1 cellular context compared by ENCODE assay signal in the genomic region with DNA sequence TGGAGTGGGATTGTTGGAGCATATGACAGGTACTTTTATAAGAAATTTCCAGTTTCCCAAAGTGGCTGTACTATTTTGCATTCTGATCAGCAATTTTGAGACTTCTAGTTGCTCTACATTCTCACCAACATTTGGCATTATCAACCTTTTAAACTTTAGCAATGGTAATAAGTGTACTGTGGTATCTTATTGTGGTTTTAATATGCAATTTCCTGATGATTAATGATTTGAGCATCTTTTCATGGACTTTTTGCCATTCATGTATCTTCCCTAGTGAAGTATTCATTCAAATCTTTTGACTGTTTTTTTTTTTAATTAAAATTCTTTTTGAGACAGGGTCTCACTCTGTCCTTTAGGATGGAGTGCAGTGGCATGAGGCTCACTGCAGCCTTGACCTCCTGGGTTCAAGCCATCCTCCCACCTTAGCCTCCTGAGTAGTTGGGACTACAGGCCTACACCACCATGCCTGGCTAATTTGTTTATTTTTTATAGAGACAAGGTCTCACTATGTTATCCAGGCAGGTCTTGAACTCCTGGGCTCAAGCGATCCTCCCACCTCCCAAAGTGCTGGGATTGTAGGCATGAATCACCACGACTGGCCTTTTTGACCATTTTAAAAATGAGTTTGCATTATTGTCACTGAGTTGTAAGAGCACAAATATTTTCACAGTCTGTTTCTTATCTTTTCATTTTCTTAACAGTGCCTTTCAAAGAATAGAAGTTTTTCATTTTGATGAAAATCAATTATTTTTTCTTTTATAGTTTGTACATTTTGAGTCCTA.
TF ChIP-seq lines count a peak whose summit lies in the region.

No MANE protein-coding gene starts in this region.

TF ChIP-seq in K562, 482 proteins besides CTCF, POLR2A, EP300 and RAD21 (continued from another document):
- TF ChIP-seq, protein P1, sequence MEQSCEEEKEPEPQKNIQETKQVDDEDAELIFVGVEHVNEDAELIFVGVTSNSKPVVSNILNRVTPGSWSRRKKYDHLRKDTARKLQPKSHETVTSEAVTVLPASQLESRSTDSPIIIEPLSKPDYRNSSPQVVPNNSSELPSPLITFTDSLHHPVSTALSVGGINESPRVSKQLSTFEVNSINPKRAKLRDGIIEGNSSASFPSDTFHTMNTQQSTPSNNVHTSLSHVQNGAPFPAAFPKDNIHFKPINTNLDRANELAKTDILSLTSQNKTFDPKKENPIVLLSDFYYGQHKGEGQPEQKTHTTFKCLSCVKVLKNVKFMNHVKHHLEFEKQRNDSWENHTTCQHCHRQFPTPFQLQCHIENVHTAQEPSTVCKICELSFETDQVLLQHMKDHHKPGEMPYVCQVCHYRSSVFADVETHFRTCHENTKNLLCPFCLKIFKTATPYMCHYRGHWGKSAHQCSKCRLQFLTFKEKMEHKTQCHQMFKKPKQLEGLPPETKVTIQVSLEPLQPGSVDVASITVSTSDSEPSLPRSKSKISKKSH (CRISPR knock-in tag; IDR thresholded peaks at IDR 0.05): no peak
- TF ChIP-seq CBX8 (IDR thresholded peaks at IDR 0.05; ENCODE audit: borderline replicate concordance, extremely low read depth, low read depth, low read length, poor library complexity, severe bottlenecking) (no peak), PHF8 (IDR thresholded peaks at IDR 0.05; ENCODE audit: borderline replicate concordance, low read length) (no peak), PHF21A (IDR thresholded peaks at IDR 0.05; ENCODE audit: borderline replicate concordance, low read depth) (no peak), CBFA2T3 (IDR thresholded peaks at IDR 0.05) (peak; percentile 66), MAFF (IDR thresholded peaks at IDR 0.05; ENCODE audit: low read length) (peak; percentile 31; the same call in 1 of the 2 replicates), BRD4 (IDR thresholded peaks at IDR 0.05) (no peak), RAD51 (IDR thresholded peaks at IDR 0.05; ENCODE audit: borderline replicate concordance, low read depth) (no peak), MAFK (IDR thresholded peaks at IDR 0.05; ENCODE audit: low read length) (peak; percentile 38; the same call in 1 of the 2 replicates), SMARCE1 (IDR thresholded peaks at IDR 0.05) (peak; percentile 74), ZC3H8 (IDR thresholded peaks at IDR 0.05) (no peak), TGIF2 (CRISPR knock-in tag; IDR thresholded peaks at IDR 0.05) (no peak), CHD1 (IDR thresholded peaks at IDR 0.05; ENCODE audit: low read length) (no peak), XRCC3 (IDR thresholded peaks at IDR 0.05) (no peak), ZNF583 (CRISPR knock-in tag; IDR thresholded peaks at IDR 0.05) (no peak), CREM (IDR thresholded peaks at IDR 0.05; ENCODE audit: low read depth) (0 out of 2 replicates have a peak, but pooled peaks have one; percentile 8), HNRNPUL1 (IDR thresholded peaks at IDR 0.05; ENCODE audit: low read length) (no peak), KLF1 (tag; IDR thresholded peaks at IDR 0.05) (no peak), EGR1 (conservative IDR thresholded peaks at IDR 0.05) (0 out of 2 replicates have a peak, but pooled peaks have one; percentile 24), ARHGAP35 (IDR thresholded peaks at IDR 0.05; ENCODE audit: partially characterized antibody) (no peak), DPF2 (IDR thresholded peaks at IDR 0.05) (peak; percentile 72), ZBTB17 (CRISPR knock-in tag; IDR thresholded peaks at IDR 0.05) (no peak), MCM7 (IDR thresholded peaks at IDR 0.05) (no peak), ZSCAN29 (IDR thresholded peaks at IDR 0.05) (no peak), BRCA1 (IDR thresholded peaks at IDR 0.05) (no peak), BRCA1 (CRISPR knock-in tag; IDR thresholded peaks at IDR 0.05) (no peak), JUND (IDR thresholded peaks at IDR 0.05; ENCODE audit: borderline replicate concordance, low read depth, low read length) (peak; percentile 67), JUND (tag; IDR thresholded peaks at IDR 0.05; ENCODE audit: borderline replicate concordance, low read depth, low read length) (peak; percentile 36; the same call in 1 of the 3 replicates)
- TF ChIP-seq, protein P2, sequence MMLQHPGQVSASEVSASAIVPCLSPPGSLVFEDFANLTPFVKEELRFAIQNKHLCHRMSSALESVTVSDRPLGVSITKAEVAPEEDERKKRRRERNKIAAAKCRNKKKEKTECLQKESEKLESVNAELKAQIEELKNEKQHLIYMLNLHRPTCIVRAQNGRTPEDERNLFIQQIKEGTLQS (IDR thresholded peaks at IDR 0.05): peak; percentile 46
- TF ChIP-seq, protein P2 (CRISPR knock-in tag; conservative IDR thresholded peaks at IDR 0.05): no peak
- TF ChIP-seq, protein P3, sequence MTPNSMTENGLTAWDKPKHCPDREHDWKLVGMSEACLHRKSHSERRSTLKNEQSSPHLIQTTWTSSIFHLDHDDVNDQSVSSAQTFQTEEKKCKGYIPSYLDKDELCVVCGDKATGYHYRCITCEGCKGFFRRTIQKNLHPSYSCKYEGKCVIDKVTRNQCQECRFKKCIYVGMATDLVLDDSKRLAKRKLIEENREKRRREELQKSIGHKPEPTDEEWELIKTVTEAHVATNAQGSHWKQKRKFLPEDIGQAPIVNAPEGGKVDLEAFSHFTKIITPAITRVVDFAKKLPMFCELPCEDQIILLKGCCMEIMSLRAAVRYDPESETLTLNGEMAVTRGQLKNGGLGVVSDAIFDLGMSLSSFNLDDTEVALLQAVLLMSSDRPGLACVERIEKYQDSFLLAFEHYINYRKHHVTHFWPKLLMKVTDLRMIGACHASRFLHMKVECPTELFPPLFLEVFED (CRISPR knock-in tag; conservative IDR thresholded peaks at IDR 0.05): no peak
- TF ChIP-seq, protein P4, sequence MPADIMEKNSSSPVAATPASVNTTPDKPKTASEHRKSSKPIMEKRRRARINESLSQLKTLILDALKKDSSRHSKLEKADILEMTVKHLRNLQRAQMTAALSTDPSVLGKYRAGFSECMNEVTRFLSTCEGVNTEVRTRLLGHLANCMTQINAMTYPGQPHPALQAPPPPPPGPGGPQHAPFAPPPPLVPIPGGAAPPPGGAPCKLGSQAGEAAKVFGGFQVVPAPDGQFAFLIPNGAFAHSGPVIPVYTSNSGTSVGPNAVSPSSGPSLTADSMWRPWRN (IDR thresholded peaks at IDR 0.05; ENCODE audit: low read depth): no peak
- TF ChIP-seq, protein P5, sequence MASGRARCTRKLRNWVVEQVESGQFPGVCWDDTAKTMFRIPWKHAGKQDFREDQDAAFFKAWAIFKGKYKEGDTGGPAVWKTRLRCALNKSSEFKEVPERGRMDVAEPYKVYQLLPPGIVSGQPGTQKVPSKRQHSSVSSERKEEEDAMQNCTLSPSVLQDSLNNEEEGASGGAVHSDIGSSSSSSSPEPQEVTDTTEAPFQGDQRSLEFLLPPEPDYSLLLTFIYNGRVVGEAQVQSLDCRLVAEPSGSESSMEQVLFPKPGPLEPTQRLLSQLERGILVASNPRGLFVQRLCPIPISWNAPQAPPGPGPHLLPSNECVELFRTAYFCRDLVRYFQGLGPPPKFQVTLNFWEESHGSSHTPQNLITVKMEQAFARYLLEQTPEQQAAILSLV (tag; IDR thresholded peaks at IDR 0.05): no peak
- TF ChIP-seq, protein P6, sequence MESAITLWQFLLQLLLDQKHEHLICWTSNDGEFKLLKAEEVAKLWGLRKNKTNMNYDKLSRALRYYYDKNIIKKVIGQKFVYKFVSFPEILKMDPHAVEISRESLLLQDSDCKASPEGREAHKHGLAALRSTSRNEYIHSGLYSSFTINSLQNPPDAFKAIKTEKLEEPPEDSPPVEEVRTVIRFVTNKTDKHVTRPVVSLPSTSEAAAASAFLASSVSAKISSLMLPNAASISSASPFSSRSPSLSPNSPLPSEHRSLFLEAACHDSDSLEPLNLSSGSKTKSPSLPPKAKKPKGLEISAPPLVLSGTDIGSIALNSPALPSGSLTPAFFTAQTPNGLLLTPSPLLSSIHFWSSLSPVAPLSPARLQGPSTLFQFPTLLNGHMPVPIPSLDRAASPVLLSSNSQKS (CRISPR knock-in tag; IDR thresholded peaks at IDR 0.05): no peak
TF ChIP-seq in K562: peak in this region for 23.
